Comparison of ENCODE assay signal across 24 cellular contexts in genomic region chr2:208413931-208414330, GRCh38.
"Had no signal": no experiment of that assay in that cellular context is flagged by ENCODE, and none has a peak within 500 bp of the region (broad histone marks: within the 10 kb centered on the region; RNA-seq: fewer than 3 reads in every experiment).

No MANE protein-coding gene starts in this region.

- ATAC-seq: effector memory CD8-positive, alpha-beta T cell; esophagus mucosa; foreskin keratinocyte; gastrocnemius medialis; gastroesophageal sphincter; heart left ventricle; heart right ventricle had no signal

- H3K9me3 ChIP-seq: colonic mucosa, esophagus muscularis mucosa, esophagus squamous epithelium, gastrocnemius medialis, gastroesophageal sphincter, heart right ventricle had no signal

- H3K4me3 ChIP-seq: colonic mucosa, coronary artery, dorsolateral prefrontal cortex, esophagus muscularis mucosa, esophagus squamous epithelium, gastrocnemius medialis, gastroesophageal sphincter, heart left ventricle, heart right ventricle, hepatocyte had no signal

- DNase-seq: colonic mucosa; cortex of kidney; dermis blood vessel endothelial cell; dorsolateral prefrontal cortex; effector CD4-positive, alpha-beta T cell; effector CD8-positive, alpha-beta T cell; effector memory CD4-positive, alpha-beta T cell; effector memory CD8-positive, alpha-beta T cell; endodermal cell; erythroblast; esophagus squamous epithelium; foreskin fibroblast; foreskin keratinocyte; foreskin melanocyte; gastrocnemius medialis; glutamatergic neuron; head of caudate nucleus; heart left ventricle; heart right ventricle had no signal
